In the genomic region with DNA sequence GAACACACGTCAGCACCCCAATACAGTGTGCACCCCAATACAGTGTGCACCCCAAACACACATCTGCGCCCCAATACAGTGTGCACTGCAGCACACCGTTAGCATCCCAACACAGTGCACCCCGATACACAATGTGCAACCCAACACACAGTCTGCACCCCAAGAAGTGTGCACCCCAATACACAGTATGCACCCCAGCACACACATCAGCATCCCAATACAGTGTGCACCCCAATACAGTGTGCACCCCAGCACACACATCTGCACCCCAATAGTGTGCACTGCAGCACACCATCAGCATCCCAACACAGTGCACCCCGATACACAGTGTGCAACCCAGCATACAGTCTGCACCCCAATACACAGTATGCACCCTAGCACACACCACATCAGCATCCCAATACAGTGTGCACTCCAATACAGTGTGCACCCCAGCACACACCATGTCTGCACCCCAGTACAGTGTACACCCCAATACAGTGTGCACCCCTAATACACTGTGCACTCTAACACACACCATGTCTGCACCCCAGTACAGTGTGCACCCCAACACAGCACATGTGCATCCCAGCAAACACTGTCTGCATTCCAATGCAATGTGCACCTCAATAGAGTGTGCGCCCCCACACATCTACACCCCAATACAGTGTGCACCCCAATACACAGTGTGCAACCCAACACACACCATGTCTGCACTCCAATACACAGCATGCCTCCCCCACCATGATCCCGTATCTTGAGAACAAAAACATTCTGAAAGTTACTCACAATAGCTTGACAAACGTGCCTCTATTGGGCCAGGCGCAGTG, we compare ENCODE assay signal across 8 cellular contexts. TPM values are rescaled to one million over a fixed set of nuclear protein-coding genes. Genes with fewer than 3 reads are reported as not detected.
DNase-seq lines count a peak whose midpoint lies in the region; TF ChIP-seq lines count a peak whose summit lies in the region.

No MANE protein-coding gene starts in this region.

- H3K27me3 ChIP-seq in spleen (replicated peaks in 1 of 7), result no peaks in the 10 kb centered on the region

- H3K9me3 Mint-ChIP-seq in activated T-cell treated with anti-CD3 and anti-CD28 coated beads, Interleukin-2, amount 50 U/mL, for 24 hours, result no peaks in the 10 kb centered on the region

- POLR2A ChIA-PET in RWPE1 (lab: Yijun Ruan, JAX; ENCODE audit: low non-redundant PET), result interaction anchor here (0.6 to 1.0 kb wide), 2 partner anchors 9 to 209 kb away, joined by 5 to 7 read pairs; no protein-coding TSS in a partner anchor

- peak overlapping the region; percentile 74 for H3K4me3 ChIP-seq in fibroblast of pulmonary artery (replicated peaks; ENCODE audit: low read depth, low read length)
- peak overlapping the region; percentile 34 to 93 (median 72) for H3K4me3 ChIP-seq in spleen

- peaks cover 42% of the 10 kb centered on the region for H3K36me3 Mint-ChIP-seq in activated T-cell treated with anti-CD3 and anti-CD28 coated beads, Interleukin-2, amount 50 U/mL, for 24 hours (ENCODE audit: low read depth)

- intact Hi-C loops in spleen (cut with DNase I; ENCODE audit: low total_unique reads), result no loop called here

- no peaks in the 10 kb centered on the region for H3K27me3 Mint-ChIP-seq in activated T-cell treated with anti-CD3 and anti-CD28 coated beads, Interleukin-2, amount 50 U/mL, for 24 hours

- CTCF ChIA-PET in RWPE1 (lab: Yijun Ruan, JAX), result no interaction called here

- H3K27ac ChIP-seq in RWPE1 (peak overlapping the region; percentile 92), spleen (peak overlapping the region; percentile 65 to 95 (median 88))

- TF ChIP-seq POLR2A in spleen (IDR thresholded peaks at IDR 0.05), result no peak

- peaks cover 21 to 80% (median 57%) of the 10 kb centered on the region in 6 donors for H3K4me1 ChIP-seq in spleen

- TF ChIP-seq CTCF in RWPE1 (conservative IDR thresholded peaks at IDR 0.05; ENCODE audit: low read depth) (no peak), fibroblast of pulmonary artery (IDR thresholded peaks at IDR 0.05; ENCODE audit: low read length, missing control alignments) (no peak), spleen (IDR thresholded peaks at IDR 0.05 in 8 of 11, conservative IDR thresholded peaks at IDR 0.05 in 3 of 11) (no peak)

- WGBS in spleen, 5 donors, result 62 to 74% (median 70%) methylated on average over 9 of the region's 9 CpGs

- H3K4me1 Mint-ChIP-seq in activated T-cell treated with anti-CD3 and anti-CD28 coated beads, Interleukin-2, amount 50 U/mL, for 24 hours (ENCODE audit: low read depth), result peaks cover 46% of the 10 kb centered on the region

- no peaks in the 10 kb centered on the region for H3K9me3 ChIP-seq in spleen

- peak overlapping the region; percentile 78 for H3K4me3 Mint-ChIP-seq in activated T-cell treated with anti-CD3 and anti-CD28 coated beads, Interleukin-2, amount 50 U/mL, for 24 hours

- H3K27ac Mint-ChIP-seq in activated T-cell treated with anti-CD3 and anti-CD28 coated beads, Interleukin-2, amount 50 U/mL, for 24 hours, result peak overlapping the region; percentile 82

- no peak for DNase-seq in activated T-cell treated with anti-CD3 and anti-CD28 coated beads, Interleukin-2, amount 50 U/mL, for 24 hours
- DNase-seq in activated T-cell treated with anti-CD3 and anti-CD28 coated beads, Interleukin-2, amount 50 U/mL, for 1 hour, result no peak
- DNase-seq in RWPE1 (ENCODE audit: low spot score) (no peak), fibroblast of pulmonary artery (ENCODE audit: low read depth) (no peak), spleen (peak; percentile 67), C1 segment of cervical spinal cord (lab: John Stamatoyannopoulos, UW) (no peak), NCI-H2081 (lab: John Stamatoyannopoulos, UW) (no peak), T-helper 9 cell (no peak)

- H3K36me3 ChIP-seq in spleen, result peaks cover 0 to 20% (median 4%) of the 10 kb centered on the region in 6 donors

RNA-seq across cellular contexts. Expression of a gene that starts 0.9 kb away (rescaled TPM):
- total RNA-seq in spleen, result 100 to 1,000 TPM in 1 of 7 donors, 10 to 100 TPM in 6; 63.9 to 113 (median 77.9) TPM
- 100 to 1,000 TPM in 2 of 3 donors, 10 to 100 TPM in 1; 69.5 to 109 (median 105) TPM for polyA plus RNA-seq in spleen

RNA-seq across cellular contexts. Expression of a gene that starts 6.7 kb away (rescaled TPM):
- total RNA-seq in spleen, result 10 to 100 TPM; 15.1 to 32.4 (median 22.9) TPM
- 10 to 100 TPM; 10.5 to 16.0 (median 12.0) TPM for polyA plus RNA-seq in spleen
